ENCODE assay signal across 2 cellular contexts in genomic region chr18:8987250-8987649, GRCh38.
TF ChIP-seq lines count a peak whose summit lies in the region.

No MANE protein-coding gene starts in this region.

TF ChIP-seq in A549, 52 proteins besides CTCF, POLR2A, EP300 and RAD21 (continued from another document):
- TF ChIP-seq, protein P1, sequence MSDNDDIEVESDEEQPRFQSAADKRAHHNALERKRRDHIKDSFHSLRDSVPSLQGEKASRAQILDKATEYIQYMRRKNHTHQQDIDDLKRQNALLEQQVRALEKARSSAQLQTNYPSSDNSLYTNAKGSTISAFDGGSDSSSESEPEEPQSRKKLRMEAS (IDR thresholded peaks at IDR 0.05): no peak
- TF ChIP-seq JUNB (IDR thresholded peaks at IDR 0.05): no peak
- TF ChIP-seq KDM1A (IDR thresholded peaks at IDR 0.05; ENCODE audit: low read depth): no peak
- no peak for TF ChIP-seq GATA3 (IDR thresholded peaks at IDR 0.05; ENCODE audit: borderline replicate concordance)
- TF ChIP-seq HOXB13 (CRISPR knock-in tag; IDR thresholded peaks at IDR 0.05; ENCODE audit: low read depth): no peak
- no peak for TF ChIP-seq JUN (IDR thresholded peaks at IDR 0.05)
- no peak for TF ChIP-seq PHF8 (IDR thresholded peaks at IDR 0.05; ENCODE audit: borderline replicate concordance, low read depth)
- no peak for TF ChIP-seq SMC3 (IDR thresholded peaks at IDR 0.05)
- no peak for TF ChIP-seq FOSB (CRISPR knock-in tag; IDR thresholded peaks at IDR 0.05)
- no peak for TF ChIP-seq RARB (CRISPR knock-in tag; IDR thresholded peaks at IDR 0.05)
- no peak for TF ChIP-seq CEBPB (IDR thresholded peaks at IDR 0.05)
- no peak for TF ChIP-seq ATOH8 (CRISPR knock-in tag; IDR thresholded peaks at IDR 0.05; ENCODE audit: low read depth)
- TF ChIP-seq ESRRA (IDR thresholded peaks at IDR 0.05; ENCODE audit: borderline replicate concordance, low read length): no peak
- no peak for TF ChIP-seq ZNF302 (CRISPR knock-in tag; IDR thresholded peaks at IDR 0.05)
- no peak for TF ChIP-seq MAFK (IDR thresholded peaks at IDR 0.05; ENCODE audit: partially characterized antibody)
- no peak for TF ChIP-seq USF2 (IDR thresholded peaks at IDR 0.05)
- TF ChIP-seq MAZ (IDR thresholded peaks at IDR 0.05; ENCODE audit: borderline replicate concordance, low read depth, low read length): no peak
- TF ChIP-seq REST (IDR thresholded peaks at IDR 0.05): no peak
TF ChIP-seq in A549: peak in this region for 0.

TF ChIP-seq in GM23338, 12 proteins besides CTCF, POLR2A, EP300 and RAD21:
- TF ChIP-seq ZNF462 (CRISPR knock-in tag; IDR thresholded peaks at IDR 0.05): no peak
- TF ChIP-seq STAT1 (IDR thresholded peaks at IDR 0.05; ENCODE audit: unreplicated experiment): no peak
- no peak for TF ChIP-seq CREB1 (CRISPR knock-in tag; IDR thresholded peaks at IDR 0.05; ENCODE audit: low read depth)
- no peak for TF ChIP-seq REST (IDR thresholded peaks at IDR 0.05; ENCODE audit: unreplicated experiment)
- TF ChIP-seq ZNF114 (CRISPR knock-in tag; IDR thresholded peaks at IDR 0.05): no peak
- TF ChIP-seq ZNF331 (CRISPR knock-in tag; IDR thresholded peaks at IDR 0.05; ENCODE audit: low read depth): no peak
- TF ChIP-seq EZH2 (IDR thresholded peaks at IDR 0.05; ENCODE audit: low read depth, unreplicated experiment): no peak
- no peak for TF ChIP-seq ETS1 (IDR thresholded peaks at IDR 0.05)
- no peak for TF ChIP-seq POLR2AphosphoS5 (IDR thresholded peaks at IDR 0.05; ENCODE audit: low read depth)
- TF ChIP-seq EZH2phosphoT487 (IDR thresholded peaks at IDR 0.05; ENCODE audit: unreplicated experiment): no peak
- no peak for TF ChIP-seq JUNB (IDR thresholded peaks at IDR 0.05; ENCODE audit: unreplicated experiment)
- no peak for TF ChIP-seq NANOG (IDR thresholded peaks at IDR 0.05; ENCODE audit: borderline replicate concordance)
TF ChIP-seq in GM23338: peak in this region for 0.
